22 cellular contexts compared by ENCODE assay signal in genomic region chr5:9507974-9508373, GRCh38.
A peak's percentile ranks its signal among the peaks of the same experiment; 100 is the strongest.
DNase-seq lines count a peak whose midpoint lies in the region; ATAC-seq and FAIRE-seq lines count a peak whose summit lies in the region.
"Had no signal": no experiment of that assay in that cellular context is flagged by ENCODE, and none has a peak within 500 bp of the region (broad histone marks: within the 10 kb centered on the region; RNA-seq: fewer than 3 reads in every experiment).

No MANE protein-coding gene starts in this region.

- FAIRE-seq in urothelium cell line (lab: Jason Lieb, UNC): no peak

- DNase-seq in GM03348 (ENCODE audit: low spot score): peak; percentile 81
- DNase-seq in SW480 (ENCODE audit: low spot score): peak; percentile 13
- peak; percentile 48 for DNase-seq in foreskin melanocyte
- DNase-seq in urothelium cell line (ENCODE audit: low spot score): peak; percentile 59
- no peak for DNase-seq in HPDE6-E6E7 (ENCODE audit: extremely low spot score)
- DNase-seq: activated CD4-positive, alpha-beta T cell treated with anti-CD3 and anti-CD28 coated beads, Interleukin-2, amount 50 U/mL, for 48 hours; activated naive CD8-positive, alpha-beta T cell treated with anti-CD3 and anti-CD28 coated beads for 36 hours; activated T-cell treated with anti-CD3 and anti-CD28 coated beads, Interleukin-2, amount 50 U/mL, for 1 hour; caudate nucleus; CD4-positive, alpha-beta T cell; DMS79; effector CD8-positive, alpha-beta T cell; gastrocnemius medialis; lower lobe of right lung; NCI-H1930; NCI-H446; spleen; T-helper 1 cell; WERI-Rb-1 had no signal

- ATAC-seq in HG02759 (IDR thresholded peaks at IDR 0.05; ENCODE audit: unreplicated experiment) (no peak), GM18907 (IDR thresholded peaks at IDR 0.05; ENCODE audit: unreplicated experiment) (no peak)
- ATAC-seq: gastrocnemius medialis; lower lobe of right lung; natural killer cell treated with Interleukin-12 subunit alpha and Interleukin-12 subunit beta and Interleukin-15 and Interleukin-18, amount 100 ng/mL, for 72 hours had no signal
